Comparison of ENCODE assay signal across 2 cellular contexts in the genomic region with DNA sequence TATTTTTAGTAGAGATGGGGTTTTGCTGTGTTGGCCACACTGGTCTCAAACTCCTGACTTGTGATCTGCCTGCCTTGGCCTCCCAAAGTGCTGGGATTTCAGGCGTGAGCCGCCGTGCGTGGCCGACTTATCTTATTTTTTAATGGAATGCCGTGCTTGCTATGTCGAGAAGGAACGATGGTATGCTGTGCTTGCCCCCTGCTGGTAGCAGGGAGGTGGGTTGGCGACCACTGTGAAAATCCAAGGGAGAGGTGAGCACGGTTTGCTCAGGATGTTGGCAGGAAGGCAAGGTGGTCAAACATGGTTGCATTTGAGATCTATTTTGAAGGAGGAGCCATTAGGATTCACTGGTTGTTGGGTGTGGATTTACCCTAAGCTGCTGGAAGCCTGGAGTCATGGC.
TF ChIP-seq lines count a peak whose summit lies in the region.

No MANE protein-coding gene starts in this region.

TF ChIP-seq in HCT116, 20 proteins besides CTCF, POLR2A, EP300 and RAD21:
- TF ChIP-seq SP1 (IDR thresholded peaks at IDR 0.05; ENCODE audit: low read depth) (no peak), CEBPB (IDR thresholded peaks at IDR 0.05; ENCODE audit: low read depth) (no peak), CBX3 (IDR thresholded peaks at IDR 0.05; ENCODE audit: low read depth) (no peak; the same call in 1 of the 2 replicates), ZNF274 (IDR thresholded peaks at IDR 0.05; ENCODE audit: low read depth, low read length) (no peak), EZH2 (IDR thresholded peaks at IDR 0.05) (no peak), EZH2phosphoT487 (IDR thresholded peaks at IDR 0.05; ENCODE audit: borderline replicate concordance) (no peak), JUND (IDR thresholded peaks at IDR 0.05) (no peak), POLR2AphosphoS5 (IDR thresholded peaks at IDR 0.05; ENCODE audit: low read depth, low read length) (no peak), ELF1 (IDR thresholded peaks at IDR 0.05; ENCODE audit: borderline replicate concordance, low read depth) (no peak)
- TF ChIP-seq, protein P1, sequence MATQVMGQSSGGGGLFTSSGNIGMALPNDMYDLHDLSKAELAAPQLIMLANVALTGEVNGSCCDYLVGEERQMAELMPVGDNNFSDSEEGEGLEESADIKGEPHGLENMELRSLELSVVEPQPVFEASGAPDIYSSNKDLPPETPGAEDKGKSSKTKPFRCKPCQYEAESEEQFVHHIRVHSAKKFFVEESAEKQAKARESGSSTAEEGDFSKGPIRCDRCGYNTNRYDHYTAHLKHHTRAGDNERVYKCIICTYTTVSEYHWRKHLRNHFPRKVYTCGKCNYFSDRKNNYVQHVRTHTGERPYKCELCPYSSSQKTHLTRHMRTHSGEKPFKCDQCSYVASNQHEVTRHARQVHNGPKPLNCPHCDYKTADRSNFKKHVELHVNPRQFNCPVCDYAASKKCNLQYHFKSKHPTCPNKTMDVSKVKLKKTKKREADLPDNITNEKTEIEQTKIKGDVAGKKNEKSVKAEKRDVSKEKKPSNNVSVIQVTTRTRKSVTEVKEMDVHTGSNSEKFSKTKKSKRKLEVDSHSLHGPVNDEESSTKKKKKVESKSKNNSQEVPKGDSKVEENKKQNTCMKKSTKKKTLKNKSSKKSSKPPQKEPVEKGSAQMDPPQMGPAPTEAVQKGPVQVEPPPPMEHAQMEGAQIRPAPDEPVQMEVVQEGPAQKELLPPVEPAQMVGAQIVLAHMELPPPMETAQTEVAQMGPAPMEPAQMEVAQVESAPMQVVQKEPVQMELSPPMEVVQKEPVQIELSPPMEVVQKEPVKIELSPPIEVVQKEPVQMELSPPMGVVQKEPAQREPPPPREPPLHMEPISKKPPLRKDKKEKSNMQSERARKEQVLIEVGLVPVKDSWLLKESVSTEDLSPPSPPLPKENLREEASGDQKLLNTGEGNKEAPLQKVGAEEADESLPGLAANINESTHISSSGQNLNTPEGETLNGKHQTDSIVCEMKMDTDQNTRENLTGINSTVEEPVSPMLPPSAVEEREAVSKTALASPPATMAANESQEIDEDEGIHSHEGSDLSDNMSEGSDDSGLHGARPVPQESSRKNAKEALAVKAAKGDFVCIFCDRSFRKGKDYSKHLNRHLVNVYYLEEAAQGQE (IDR thresholded peaks at IDR 0.05; ENCODE audit: low read depth): no peak
- TF ChIP-seq, protein P2, sequence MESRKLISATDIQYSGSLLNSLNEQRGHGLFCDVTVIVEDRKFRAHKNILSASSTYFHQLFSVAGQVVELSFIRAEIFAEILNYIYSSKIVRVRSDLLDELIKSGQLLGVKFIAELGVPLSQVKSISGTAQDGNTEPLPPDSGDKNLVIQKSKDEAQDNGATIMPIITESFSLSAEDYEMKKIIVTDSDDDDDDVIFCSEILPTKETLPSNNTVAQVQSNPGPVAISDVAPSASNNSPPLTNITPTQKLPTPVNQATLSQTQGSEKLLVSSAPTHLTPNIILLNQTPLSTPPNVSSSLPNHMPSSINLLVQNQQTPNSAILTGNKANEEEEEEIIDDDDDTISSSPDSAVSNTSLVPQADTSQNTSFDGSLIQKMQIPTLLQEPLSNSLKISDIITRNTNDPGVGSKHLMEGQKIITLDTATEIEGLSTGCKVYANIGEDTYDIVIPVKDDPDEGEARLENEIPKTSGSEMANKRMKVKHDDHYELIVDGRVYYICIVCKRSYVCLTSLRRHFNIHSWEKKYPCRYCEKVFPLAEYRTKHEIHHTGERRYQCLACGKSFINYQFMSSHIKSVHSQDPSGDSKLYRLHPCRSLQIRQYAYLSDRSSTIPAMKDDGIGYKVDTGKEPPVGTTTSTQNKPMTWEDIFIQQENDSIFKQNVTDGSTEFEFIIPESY (IDR thresholded peaks at IDR 0.05; ENCODE audit: extremely low read depth, insufficient replicate concordance, low read length): no peak
- TF ChIP-seq, protein P3, sequence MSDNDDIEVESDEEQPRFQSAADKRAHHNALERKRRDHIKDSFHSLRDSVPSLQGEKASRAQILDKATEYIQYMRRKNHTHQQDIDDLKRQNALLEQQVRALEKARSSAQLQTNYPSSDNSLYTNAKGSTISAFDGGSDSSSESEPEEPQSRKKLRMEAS (IDR thresholded peaks at IDR 0.05): no peak

TF ChIP-seq in HepG2, 621 proteins besides CTCF, POLR2A, EP300 and RAD21:
- TF ChIP-seq FOXO1 (CRISPR knock-in tag; IDR thresholded peaks at IDR 0.05) (no peak), CEBPG (CRISPR knock-in tag; IDR thresholded peaks at IDR 0.05) (no peak), SRSF4 (IDR thresholded peaks at IDR 0.05; ENCODE audit: low read depth, low read length, poor library complexity, severe bottlenecking) (no peak), ZNF260 (CRISPR knock-in tag; IDR thresholded peaks at IDR 0.05; ENCODE audit: borderline replicate concordance, low read depth) (no peak), TEAD3 (CRISPR knock-in tag; optimal IDR thresholded peaks at IDR 0.05; ENCODE audit: borderline replicate concordance) (peak; percentile 68), TMF1 (CRISPR knock-in tag; IDR thresholded peaks at IDR 0.05; ENCODE audit: low read depth) (no peak), ELF3 (CRISPR knock-in tag; IDR thresholded peaks at IDR 0.05) (no peak), PAXIP1 (CRISPR knock-in tag; conservative IDR thresholded peaks at IDR 0.05) (no peak), ZNF746 (CRISPR knock-in tag; IDR thresholded peaks at IDR 0.05) (no peak), MLLT10 (CRISPR knock-in tag; IDR thresholded peaks at IDR 0.05) (no peak), ZNF562 (CRISPR knock-in tag; IDR thresholded peaks at IDR 0.05; ENCODE audit: borderline replicate concordance) (no peak), SMC3 (IDR thresholded peaks at IDR 0.05; ENCODE audit: low read length) (peak; percentile 72), STAG1 (CRISPR knock-in tag; IDR thresholded peaks at IDR 0.05) (peak; percentile 63), ATAD3A (CRISPR knock-in tag; IDR thresholded peaks at IDR 0.05) (no peak), MAZ (IDR thresholded peaks at IDR 0.05; ENCODE audit: borderline replicate concordance, low read depth, low read length) (no peak), MAZ (CRISPR knock-in tag; IDR thresholded peaks at IDR 0.05; ENCODE audit: low read depth) (no peak), POGK (CRISPR knock-in tag; conservative IDR thresholded peaks at IDR 0.05) (no peak), SMYD3 (CRISPR knock-in tag; IDR thresholded peaks at IDR 0.05) (no peak)
- TF ChIP-seq, protein P2 (CRISPR knock-in tag; IDR thresholded peaks at IDR 0.05): peak; percentile 86
- TF ChIP-seq, protein P4, sequence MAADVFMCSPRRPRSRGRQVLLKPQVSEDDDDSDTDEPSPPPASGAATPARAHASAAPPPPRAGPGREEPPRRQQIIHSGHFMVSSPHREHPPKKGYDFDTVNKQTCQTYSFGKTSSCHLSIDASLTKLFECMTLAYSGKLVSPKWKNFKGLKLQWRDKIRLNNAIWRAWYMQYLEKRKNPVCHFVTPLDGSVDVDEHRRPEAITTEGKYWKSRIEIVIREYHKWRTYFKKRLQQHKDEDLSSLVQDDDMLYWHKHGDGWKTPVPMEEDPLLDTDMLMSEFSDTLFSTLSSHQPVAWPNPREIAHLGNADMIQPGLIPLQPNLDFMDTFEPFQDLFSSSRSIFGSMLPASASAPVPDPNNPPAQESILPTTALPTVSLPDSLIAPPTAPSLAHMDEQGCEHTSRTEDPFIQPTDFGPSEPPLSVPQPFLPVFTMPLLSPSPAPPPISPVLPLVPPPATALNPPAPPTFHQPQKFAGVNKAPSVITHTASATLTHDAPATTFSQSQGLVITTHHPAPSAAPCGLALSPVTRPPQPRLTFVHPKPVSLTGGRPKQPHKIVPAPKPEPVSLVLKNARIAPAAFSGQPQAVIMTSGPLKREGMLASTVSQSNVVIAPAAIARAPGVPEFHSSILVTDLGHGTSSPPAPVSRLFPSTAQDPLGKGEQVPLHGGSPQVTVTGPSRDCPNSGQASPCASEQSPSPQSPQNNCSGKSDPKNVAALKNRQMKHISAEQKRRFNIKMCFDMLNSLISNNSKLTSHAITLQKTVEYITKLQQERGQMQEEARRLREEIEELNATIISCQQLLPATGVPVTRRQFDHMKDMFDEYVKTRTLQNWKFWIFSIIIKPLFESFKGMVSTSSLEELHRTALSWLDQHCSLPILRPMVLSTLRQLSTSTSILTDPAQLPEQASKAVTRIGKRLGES (CRISPR knock-in tag; IDR thresholded peaks at IDR 0.05; ENCODE audit: borderline replicate concordance): no peak
- TF ChIP-seq, protein P5, sequence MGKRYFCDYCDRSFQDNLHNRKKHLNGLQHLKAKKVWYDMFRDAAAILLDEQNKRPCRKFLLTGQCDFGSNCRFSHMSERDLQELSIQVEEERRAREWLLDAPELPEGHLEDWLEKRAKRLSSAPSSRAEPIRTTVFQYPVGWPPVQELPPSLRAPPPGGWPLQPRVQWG (CRISPR knock-in tag; IDR thresholded peaks at IDR 0.05; ENCODE audit: borderline replicate concordance, low read depth): no peak
TF ChIP-seq in HepG2: peak in this region for 4.
